1 cellular context compared by ENCODE assay signal in the genomic region with DNA sequence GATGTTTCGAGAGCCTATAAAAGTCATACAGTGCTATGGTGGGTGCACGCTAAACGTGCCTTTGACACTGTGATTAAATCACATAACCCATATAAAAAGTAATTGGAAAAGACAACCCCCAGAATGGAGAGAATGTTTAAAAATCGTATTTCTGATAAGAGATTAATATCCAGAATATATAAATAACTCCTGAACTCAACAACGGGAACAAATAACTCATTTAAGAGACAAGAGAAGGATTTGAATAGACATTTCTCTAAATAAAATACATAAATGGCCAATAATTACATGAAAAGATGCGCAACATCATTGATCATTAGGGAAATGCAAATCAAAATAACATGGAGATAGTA.
TF ChIP-seq lines count a peak whose summit lies in the region.

No MANE protein-coding gene starts in this region.

TF ChIP-seq in GM23338, 12 proteins besides CTCF, POLR2A, EP300 and RAD21 (continued from another document):
- TF ChIP-seq POLR2AphosphoS5 (IDR thresholded peaks at IDR 0.05; ENCODE audit: low read depth) (no peak), STAT1 (IDR thresholded peaks at IDR 0.05; ENCODE audit: unreplicated experiment) (no peak), EZH2phosphoT487 (IDR thresholded peaks at IDR 0.05; ENCODE audit: unreplicated experiment) (no peak), ZNF114 (CRISPR knock-in tag; IDR thresholded peaks at IDR 0.05) (no peak), NANOG (IDR thresholded peaks at IDR 0.05; ENCODE audit: borderline replicate concordance) (no peak), CREB1 (CRISPR knock-in tag; IDR thresholded peaks at IDR 0.05; ENCODE audit: low read depth) (no peak), ZNF331 (CRISPR knock-in tag; IDR thresholded peaks at IDR 0.05; ENCODE audit: low read depth) (no peak), JUNB (IDR thresholded peaks at IDR 0.05; ENCODE audit: unreplicated experiment) (no peak)
- TF ChIP-seq, protein P1, sequence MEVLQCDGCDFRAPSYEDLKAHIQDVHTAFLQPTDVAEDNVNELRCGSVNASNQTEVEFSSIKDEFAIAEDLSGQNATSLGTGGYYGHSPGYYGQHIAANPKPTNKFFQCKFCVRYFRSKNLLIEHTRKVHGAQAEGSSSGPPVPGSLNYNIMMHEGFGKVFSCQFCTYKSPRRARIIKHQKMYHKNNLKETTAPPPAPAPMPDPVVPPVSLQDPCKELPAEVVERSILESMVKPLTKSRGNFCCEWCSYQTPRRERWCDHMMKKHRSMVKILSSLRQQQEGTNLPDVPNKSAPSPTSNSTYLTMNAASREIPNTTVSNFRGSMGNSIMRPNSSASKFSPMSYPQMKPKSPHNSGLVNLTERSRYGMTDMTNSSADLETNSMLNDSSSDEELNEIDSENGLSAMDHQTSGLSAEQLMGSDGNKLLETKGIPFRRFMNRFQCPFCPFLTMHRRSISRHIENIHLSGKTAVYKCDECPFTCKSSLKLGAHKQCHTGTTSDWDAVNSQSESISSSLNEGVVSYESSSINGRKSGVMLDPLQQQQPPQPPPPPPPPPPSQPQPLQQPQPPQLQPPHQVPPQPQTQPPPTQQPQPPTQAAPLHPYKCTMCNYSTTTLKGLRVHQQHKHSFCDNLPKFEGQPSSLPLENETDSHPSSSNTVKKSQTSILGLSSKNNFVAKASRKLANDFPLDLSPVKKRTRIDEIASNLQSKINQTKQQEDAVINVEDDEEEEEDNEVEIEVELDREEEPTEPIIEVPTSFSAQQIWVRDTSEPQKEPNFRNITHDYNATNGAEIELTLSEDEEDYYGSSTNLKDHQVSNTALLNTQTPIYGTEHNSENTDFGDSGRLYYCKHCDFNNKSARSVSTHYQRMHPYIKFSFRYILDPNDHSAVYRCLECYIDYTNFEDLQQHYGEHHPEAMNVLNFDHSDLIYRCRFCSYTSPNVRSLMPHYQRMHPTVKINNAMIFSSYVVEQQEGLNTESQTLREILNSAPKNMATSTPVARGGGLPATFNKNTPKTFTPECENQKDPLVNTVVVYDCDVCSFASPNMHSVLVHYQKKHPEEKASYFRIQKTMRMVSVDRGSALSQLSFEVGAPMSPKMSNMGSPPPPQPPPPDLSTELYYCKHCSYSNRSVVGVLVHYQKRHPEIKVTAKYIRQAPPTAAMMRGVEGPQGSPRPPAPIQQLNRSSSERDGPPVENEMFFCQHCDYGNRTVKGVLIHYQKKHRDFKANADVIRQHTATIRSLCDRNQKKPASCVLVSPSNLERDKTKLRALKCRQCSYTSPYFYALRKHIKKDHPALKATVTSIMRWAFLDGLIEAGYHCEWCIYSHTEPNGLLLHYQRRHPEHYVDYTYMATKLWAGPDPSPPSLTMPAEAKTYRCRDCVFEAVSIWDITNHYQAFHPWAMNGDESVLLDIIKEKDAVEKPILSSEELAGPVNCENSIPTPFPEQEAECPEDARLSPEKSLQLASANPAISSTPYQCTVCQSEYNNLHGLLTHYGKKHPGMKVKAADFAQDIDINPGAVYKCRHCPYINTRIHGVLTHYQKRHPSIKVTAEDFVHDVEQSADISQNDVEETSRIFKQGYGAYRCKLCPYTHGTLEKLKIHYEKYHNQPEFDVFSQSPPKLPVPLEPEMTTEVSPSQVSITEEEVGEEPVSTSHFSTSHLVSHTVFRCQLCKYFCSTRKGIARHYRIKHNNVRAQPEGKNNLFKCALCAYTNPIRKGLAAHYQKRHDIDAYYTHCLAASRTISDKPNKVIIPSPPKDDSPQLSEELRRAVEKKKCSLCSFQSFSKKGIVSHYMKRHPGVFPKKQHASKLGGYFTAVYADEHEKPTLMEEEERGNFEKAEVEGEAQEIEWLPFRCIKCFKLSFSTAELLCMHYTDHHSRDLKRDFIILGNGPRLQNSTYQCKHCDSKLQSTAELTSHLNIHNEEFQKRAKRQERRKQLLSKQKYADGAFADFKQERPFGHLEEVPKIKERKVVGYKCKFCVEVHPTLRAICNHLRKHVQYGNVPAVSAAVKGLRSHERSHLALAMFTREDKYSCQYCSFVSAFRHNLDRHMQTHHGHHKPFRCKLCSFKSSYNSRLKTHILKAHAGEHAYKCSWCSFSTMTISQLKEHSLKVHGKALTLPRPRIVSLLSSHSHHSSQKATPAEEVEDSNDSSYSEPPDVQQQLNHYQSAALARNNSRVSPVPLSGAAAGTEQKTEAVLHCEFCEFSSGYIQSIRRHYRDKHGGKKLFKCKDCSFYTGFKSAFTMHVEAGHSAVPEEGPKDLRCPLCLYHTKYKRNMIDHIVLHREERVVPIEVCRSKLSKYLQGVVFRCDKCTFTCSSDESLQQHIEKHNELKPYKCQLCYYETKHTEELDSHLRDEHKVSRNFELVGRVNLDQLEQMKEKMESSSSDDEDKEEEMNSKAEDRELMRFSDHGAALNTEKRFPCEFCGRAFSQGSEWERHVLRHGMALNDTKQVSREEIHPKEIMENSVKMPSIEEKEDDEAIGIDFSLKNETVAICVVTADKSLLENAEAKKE (CRISPR knock-in tag; IDR thresholded peaks at IDR 0.05): no peak
